In the genomic region with DNA sequence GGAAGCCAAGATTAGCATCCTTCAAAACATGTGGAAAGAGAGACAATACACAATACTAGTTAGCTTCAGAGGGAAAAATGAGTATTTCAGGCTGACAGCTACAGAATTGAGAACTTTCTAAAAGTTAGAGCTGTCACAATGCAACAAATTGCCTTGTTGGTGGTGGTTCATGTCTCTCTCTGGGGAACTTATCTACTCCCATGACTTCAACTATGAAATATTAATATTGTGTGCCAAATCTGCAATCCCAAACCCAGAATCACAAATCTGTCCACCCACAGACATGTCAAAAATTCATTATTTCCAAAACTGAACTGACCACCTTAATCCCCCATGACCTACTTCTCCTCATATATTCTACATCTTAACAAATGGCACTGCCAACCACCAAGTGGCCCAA, we compare ENCODE assay signal across 23 cellular contexts.
"Had no signal": no experiment of that assay in that cellular context is flagged by ENCODE, and none has a peak within 500 bp of the region (broad histone marks: within the 10 kb centered on the region; RNA-seq: fewer than 3 reads in every experiment).

No MANE protein-coding gene starts in this region.

- H2AFZ ChIP-seq: neural progenitor cell had no signal

- ATAC-seq: gastrocnemius medialis; left ventricle myocardium superior; lower lobe of right lung; mucosa of descending colon; naive thymus-derived CD4-positive, alpha-beta T cell; right cardiac atrium; stimulated activated memory B cell treated with anti-CD40 and anti-IgM and Interleukin-4, amounts not matched to agents 10 μg/mL and 1 μg/mL and 100 μg/mL, for 72 hours; upper lobe of right lung had no signal

- H3K9me3 ChIP-seq: esophagus muscularis mucosa, gastrocnemius medialis, sigmoid colon, suprapubic skin, transverse colon, upper lobe of right lung, uterus had no signal

- H3K4me3 ChIP-seq: coronary artery, esophagus muscularis mucosa, gastrocnemius medialis, lower lobe of right lung, mucosa of descending colon, neural progenitor cell, psoas muscle, sigmoid colon, skin epidermis, spleen, suprapubic skin, transverse colon, upper lobe of right lung, uterus had no signal

- H3K27ac ChIP-seq: coronary artery, esophagus muscularis mucosa, gastrocnemius medialis, lower lobe of right lung, neural progenitor cell, psoas muscle, sigmoid colon, skin epidermis, spleen, suprapubic skin, transverse colon, upper lobe of right lung, uterus had no signal

- H3K27me3 ChIP-seq: esophagus muscularis mucosa, gastrocnemius medialis, neural progenitor cell, sigmoid colon, spleen, suprapubic skin, transverse colon, upper lobe of right lung, uterus had no signal

- H3K4me1 ChIP-seq: transverse colon, upper lobe of right lung, uterus had no signal

- H3K9ac ChIP-seq: neural progenitor cell had no signal

- H3K36me3 ChIP-seq: esophagus muscularis mucosa, gastrocnemius medialis, lower lobe of right lung, neural progenitor cell, sigmoid colon, spleen, suprapubic skin, transverse colon, upper lobe of right lung, uterus had no signal

- DNase-seq: dermis blood vessel endothelial cell; effector memory CD4-positive, alpha-beta T cell; gastrocnemius medialis; head of caudate nucleus; left ventricle myocardium superior; lower lobe of right lung; mesenchymal stem cell; mucosa of descending colon; naive thymus-derived CD4-positive, alpha-beta T cell; psoas muscle; right cardiac atrium; sigmoid colon; spleen; stimulated activated CD4-positive, alpha-beta T cell treated with anti-CD3 and anti-CD28 coated beads, Interleukin-4, amount 100 ng/mL, for 4 hours; transverse colon; upper lobe of right lung; uterus had no signal

- H3K4me2 ChIP-seq: neural progenitor cell had no signal
